8 cellular contexts compared by ENCODE assay signal in the genomic region with DNA sequence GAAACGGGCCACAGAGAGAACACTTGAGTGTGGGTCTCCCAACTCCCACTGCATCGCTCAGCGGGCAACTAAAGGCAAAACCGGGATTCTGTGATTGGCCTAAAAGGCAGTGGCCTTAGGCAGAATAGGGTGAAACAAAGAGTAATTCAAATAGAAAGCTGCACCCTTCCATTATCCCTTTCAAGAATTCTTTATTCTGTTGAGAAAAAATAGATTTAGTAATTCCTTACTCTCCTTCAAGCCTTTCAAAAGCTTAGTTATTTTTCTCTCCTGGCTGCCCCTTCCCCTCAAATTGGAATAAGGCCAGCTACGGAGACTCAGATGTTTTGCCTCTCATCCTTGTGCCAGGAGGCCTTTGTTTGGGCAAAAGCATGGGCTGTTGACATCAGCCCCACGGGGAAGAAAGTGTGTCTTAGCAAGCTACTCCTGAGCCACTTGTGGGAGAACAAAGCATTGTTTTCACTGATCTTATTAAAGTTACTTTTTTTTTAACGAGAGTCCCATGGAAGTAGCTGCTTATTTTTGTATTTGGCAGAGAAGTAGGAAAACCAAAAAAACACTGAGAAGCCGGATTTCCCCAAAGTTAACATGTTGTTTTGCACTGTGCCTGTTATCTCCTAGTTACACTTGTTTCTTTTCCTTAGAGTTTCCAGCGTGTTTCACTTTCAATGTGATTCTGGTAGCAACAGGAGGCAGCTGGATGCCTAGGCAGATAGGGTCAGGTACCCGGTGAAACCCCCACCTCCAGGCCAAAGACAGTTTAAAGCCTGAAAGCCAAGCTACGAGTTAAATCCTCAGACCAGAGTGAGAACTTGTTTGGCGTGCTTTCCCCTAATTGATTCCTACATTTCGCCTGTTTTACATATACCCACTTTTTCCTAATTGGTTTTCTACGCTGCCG. TPM values are rescaled to one million over a fixed set of nuclear protein-coding genes. Genes with fewer than 3 reads are reported as not detected.
DNase-seq lines count a peak whose midpoint lies in the region; ATAC-seq and TF ChIP-seq lines count a peak whose summit lies in the region.

No MANE protein-coding gene starts in this region.

- no peak overlapping the region for H4K91ac ChIP-seq in IMR-90 (ENCODE audit: insufficient read depth, low read depth, low read length)

- 79% methylated on average over 5 of the region's 15 CpGs; no CpG with 5 or more reads in 1 of the 2 experiments for WGBS in IMR-90 (ENCODE audit: extremely low coverage in 2 of 2, insufficient read length in 1 of 2), 2 experiments

- H3K9ac ChIP-seq in IMR-90 (ENCODE audit: low read depth, low read length): no peak overlapping the region
- peak overlapping the region; percentile 26 for H3K9ac ChIP-seq in rectal smooth muscle tissue (ENCODE audit: low read length)

- H4K20me1 ChIP-seq in IMR-90 (ENCODE audit: insufficient read depth, low read length): no peaks in the 10 kb centered on the region; the same call in 1 of the 2 replicates

- peak overlapping the region; percentile 94 for H2AFZ ChIP-seq in IMR-90 (replicated peaks; ENCODE audit: low read length, poor library complexity)

- CTCF ChIA-PET in IMR-90 (lab: Yijun Ruan, JAX): interaction anchor here (1.2 kb wide), 1 partner anchor 232 kb away, joined by 3 read pairs; no protein-coding TSS in a partner anchor
- CTCF ChIA-PET in WTC11 (lab: Charles Lee): interaction anchor here (0.7 to 5.3 kb wide), 9 partner anchors 23 to 207 kb away, joined by 3 to 39 read pairs (median 4); a partner anchor contains a TSS

- H3K79me1 ChIP-seq in IMR-90 (ENCODE audit: low read depth in 1 of 2, low read length in 2 of 2): no peaks in the 10 kb centered on the region

- H3K4ac ChIP-seq in IMR-90 (ENCODE audit: low read depth, low read length): peak overlapping the region; percentile 50

- TF ChIP-seq CTCF in IMR-90 (conservative IDR thresholded peaks at IDR 0.05; ENCODE audit: low read depth, low read length) (no peak), WTC11 (IDR thresholded peaks at IDR 0.05) (no peak)

- POLR2A ChIA-PET in IMR-90 (lab: Charles Lee; ENCODE audit: unreplicated experiment): no interaction called here
- POLR2A ChIA-PET in WTC11 (lab: Charles Lee): interaction anchor here (0.6 kb wide), 1 partner anchor 26 kb away, joined by 4 read pairs; no protein-coding TSS in a partner anchor

- H3K27ac Mint-ChIP-seq in WTC11: peak overlapping the region; percentile 87

- no TSS peak for BruUV-seq in IMR-90 (replicated peaks; lab: Mats Ljungman, UMichigan)

- no peak overlapping the region for H3K56ac ChIP-seq in IMR-90 (ENCODE audit: extremely low read depth, insufficient read depth, low read length)

- H3K23ac ChIP-seq in IMR-90 (ENCODE audit: low read depth, low read length): peak overlapping the region; percentile 62; the same call in 1 of the 2 replicates

- no peak overlapping the region for H2BK5ac ChIP-seq in IMR-90 (ENCODE audit: low read depth, low read length, poor library complexity, severe bottlenecking)

- no peak overlapping the region for H2BK15ac ChIP-seq in IMR-90 (ENCODE audit: low read depth, low read length)

- no peak for TF ChIP-seq POLR2A in IMR-90 (IDR thresholded peaks at IDR 0.05; ENCODE audit: low read depth, low read length)

- H3K27ac ChIP-seq in IMR-90 (ENCODE audit: insufficient read depth, low read length) (no peak overlapping the region; the same call in 1 of the 2 replicates), rectal smooth muscle tissue (ENCODE audit: low read depth, low read length) (no peak overlapping the region)

- no peaks in the 10 kb centered on the region for H3K9me3 ChIP-seq in IMR-90 (ENCODE audit: control insufficient read depth, insufficient read depth, low read length)

- H4K8ac ChIP-seq in IMR-90 (ENCODE audit: low read depth in 2 of 2, low read length in 2 of 2): no peak overlapping the region

- peak overlapping the region; percentile 96; the same call in 1 of the 2 replicates for H3K4me2 ChIP-seq in IMR-90 (ENCODE audit: low read depth, low read length)

- no peak for TF ChIP-seq RAD21 in IMR-90 (IDR thresholded peaks at IDR 0.05; ENCODE audit: low read length)

- H4K5ac ChIP-seq in IMR-90 (ENCODE audit: low read depth, low read length): no peak overlapping the region

- no peaks in the 10 kb centered on the region for H3K36me3 ChIP-seq in IMR-90 (ENCODE audit: control insufficient read depth, insufficient read depth, low read length)
- H3K36me3 ChIP-seq in rectal smooth muscle tissue (ENCODE audit: control insufficient read depth, insufficient read depth, low read length): no peaks in the 10 kb centered on the region

- in situ Hi-C loops in IMR-90 (cut with MboI; ENCODE audit: low sequenced_read_pairs): no loop called here

- no peak for ATAC-seq in IMR-90 (ENCODE audit: low read depth)
- no peak for ATAC-seq in WTC11
- ATAC-seq in GM19324 (IDR thresholded peaks at IDR 0.05; ENCODE audit: low FRiP score, unreplicated experiment): no peak

- H3K4me1 Mint-ChIP-seq in WTC11: peaks cover 42% of the 10 kb centered on the region

- no peak overlapping the region for H2BK20ac ChIP-seq in IMR-90 (ENCODE audit: low read depth, low read length)

- H2AK9ac ChIP-seq in IMR-90 (replicated peaks; ENCODE audit: low read depth, low read length, poor library complexity): no peak overlapping the region

- peaks cover 19% of the 10 kb centered on the region for H3K27me3 Mint-ChIP-seq in WTC11 (ENCODE audit: low read depth)

- H3K4me1 ChIP-seq in IMR-90 (ENCODE audit: control insufficient read depth, insufficient read depth, low read length) (no peaks in the 10 kb centered on the region; the same call in 1 of the 2 replicates), rectal smooth muscle tissue (ENCODE audit: control insufficient read depth, insufficient read depth, low read length) (no peaks in the 10 kb centered on the region)

- H3K4me3 ChIP-seq in IMR-90 (ENCODE audit: insufficient read depth, low read depth, low read length): no peak overlapping the region; the same call in 1 of the 2 replicates
- H3K4me3 ChIP-seq in rectal smooth muscle tissue (ENCODE audit: low read length): peak overlapping the region; percentile 54

- H3K9me1 ChIP-seq in IMR-90 (ENCODE audit: insufficient read depth, low read length): no peaks in the 10 kb centered on the region

- H3K4me3 Mint-ChIP-seq in WTC11: peak overlapping the region; percentile 92

- H2BK120ac ChIP-seq in IMR-90 (ENCODE audit: low read depth, low read length): no peak overlapping the region

- DNase-seq in IMR-90: no peak
- DNase-seq in WTC11 (ENCODE audit: low spot score): no peak
- DNase-seq in foreskin melanocyte: peak; percentile 65
- DNase-seq in stimulated activated CD4-positive, alpha-beta T cell treated with anti-CD3 and anti-CD28 coated beads, Interleukin-15, amount 100 ng/mL, for 24 hours: no peak
- DNase-seq in EL: no peak
- DNase-seq in DMS153 treated with DMSO at 0.1 percent for 48 hours (lab: John Stamatoyannopoulos, UW; ENCODE audit: unreplicated experiment): no peak

- intact Hi-C loops in IMR-90 (cut with micrococcal nuclease): loop anchor here (1.0 kb wide), 1 partner anchor 169 kb away; no protein-coding TSS in a partner anchor

- peaks cover 27% of the 10 kb centered on the region for H3K36me3 Mint-ChIP-seq in WTC11

- no peak overlapping the region for H3K14ac ChIP-seq in IMR-90 (replicated peaks; ENCODE audit: low read depth, low read length)

- peaks cover 12% of the 10 kb centered on the region for H3K27me3 ChIP-seq in IMR-90 (ENCODE audit: control insufficient read depth, insufficient read depth, low read length)
- H3K27me3 ChIP-seq in rectal smooth muscle tissue (ENCODE audit: control insufficient read depth, insufficient read depth, low read length): no peaks in the 10 kb centered on the region

- dilution Hi-C loops in IMR-90 (cut with HindIII; ENCODE audit: low sequenced_read_pairs, unreplicated experiment): no loop called here

- peaks cover 11% of the 10 kb centered on the region for H3K9me3 Mint-ChIP-seq in WTC11

- no peak overlapping the region for H3K18ac ChIP-seq in IMR-90 (ENCODE audit: low read depth, low read length)

- H2AK5ac ChIP-seq in IMR-90 (ENCODE audit: low read depth, low read length): no peak overlapping the region

TF ChIP-seq in IMR-90, 13 proteins besides CTCF, POLR2A, EP300 and RAD21:
- no peak for TF ChIP-seq BHLHE40 (IDR thresholded peaks at IDR 0.05; ENCODE audit: low read depth, low read length)
- TF ChIP-seq RCOR1 (IDR thresholded peaks at IDR 0.05; ENCODE audit: insufficient replicate concordance, low read length): no peak
- no peak for TF ChIP-seq SMC3 (IDR thresholded peaks at IDR 0.05; ENCODE audit: low read depth, low read length)

TF ChIP-seq in WTC11, 78 proteins besides CTCF, POLR2A, EP300 and RAD21:
- TF ChIP-seq ZNF232 (CRISPR knock-in tag; IDR thresholded peaks at IDR 0.05): no peak
TF ChIP-seq in WTC11: peak in this region for 0.

RNA-seq across cellular contexts. Expression of a gene that starts 2.2 kb away (rescaled TPM):
- 1.4 and 1.7 TPM in 2 replicates for total RNA-seq in IMR-90 (2012; rRNA removed)
- polyA plus RNA-seq in IMR-90 (2012; rRNA removed): 2.5 and 2.9 TPM in 2 replicates
- polyA plus RNA-seq in IMR-90 (2012; cell fraction: cytosol; rRNA removed): 1.1 and 1.5 TPM in 2 replicates
- polyA plus RNA-seq in IMR-90 (2012; cell fraction: nucleus; rRNA removed; ENCODE audit: low replicate concordance): 1.3 and 2.8 TPM in 2 replicates
- 82.5 to 87.5 TPM (median 83.4 TPM) in 3 replicates for total RNA-seq in WTC11 (2021)

Comparison
In these comparisons a context has a peak if more than half of its experiments do, and no peak if none do; other contexts are left out.
1. RNA of a gene that starts 2.2 kb away (total RNA-seq): 82.5 to 87.5 TPM in WTC11; 1.4 to 1.7 TPM in IMR-90; every median in the first group is over 10 times any median in the second.